2 cellular contexts compared by ENCODE assay signal in the genomic region with DNA sequence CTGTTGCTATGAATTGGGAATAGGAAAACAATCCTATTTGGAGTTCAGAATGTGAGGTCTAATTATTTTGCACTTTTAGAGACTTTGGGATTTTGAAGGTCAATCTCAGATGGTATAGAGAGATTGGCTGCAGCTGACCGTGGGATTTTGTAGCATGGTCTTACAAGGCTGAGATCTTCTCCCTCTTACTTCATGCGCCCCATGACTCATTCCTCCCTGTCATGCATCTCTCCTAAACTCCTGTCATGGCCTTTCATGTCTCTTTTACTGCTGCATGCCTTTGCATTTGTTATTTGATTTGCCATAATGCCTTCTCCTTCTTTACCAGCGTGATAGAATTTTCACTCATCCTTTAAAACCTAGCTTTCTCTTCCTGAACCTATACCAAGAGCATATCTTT.
TF ChIP-seq lines count a peak whose summit lies in the region.

No MANE protein-coding gene starts in this region.

TF ChIP-seq in IMR-90, 13 proteins besides CTCF, POLR2A, EP300 and RAD21:
- TF ChIP-seq CHD1 (IDR thresholded peaks at IDR 0.05; ENCODE audit: low read depth, low read length) (no peak), CEBPB (IDR thresholded peaks at IDR 0.05; ENCODE audit: low read depth, low read length) (no peak), NFE2L2 (IDR thresholded peaks at IDR 0.05; ENCODE audit: low read depth, low read length) (no peak), BHLHE40 (IDR thresholded peaks at IDR 0.05; ENCODE audit: low read depth, low read length) (no peak), RFX5 (IDR thresholded peaks at IDR 0.05; ENCODE audit: low read depth, low read length) (no peak), MAFK (IDR thresholded peaks at IDR 0.05; ENCODE audit: low read depth, low read length) (no peak), USF2 (IDR thresholded peaks at IDR 0.05; ENCODE audit: low read depth, low read length) (no peak), MAZ (IDR thresholded peaks at IDR 0.05; ENCODE audit: borderline replicate concordance, low read depth, low read length) (no peak), SMC3 (IDR thresholded peaks at IDR 0.05; ENCODE audit: low read depth, low read length) (no peak), RCOR1 (IDR thresholded peaks at IDR 0.05; ENCODE audit: insufficient replicate concordance, low read length) (no peak), MXI1 (IDR thresholded peaks at IDR 0.05; ENCODE audit: borderline replicate concordance, low read depth, low read length) (no peak), FOS (IDR thresholded peaks at IDR 0.05; ENCODE audit: low read depth, low read length) (no peak), ELK1 (IDR thresholded peaks at IDR 0.05; ENCODE audit: borderline replicate concordance, low read depth, low read length) (no peak)

TF ChIP-seq in WTC11, 78 proteins besides CTCF, POLR2A, EP300 and RAD21:
- no peak for TF ChIP-seq ZNF219 (CRISPR knock-in tag; IDR thresholded peaks at IDR 0.05; ENCODE audit: borderline replicate concordance)
- TF ChIP-seq, protein P1, sequence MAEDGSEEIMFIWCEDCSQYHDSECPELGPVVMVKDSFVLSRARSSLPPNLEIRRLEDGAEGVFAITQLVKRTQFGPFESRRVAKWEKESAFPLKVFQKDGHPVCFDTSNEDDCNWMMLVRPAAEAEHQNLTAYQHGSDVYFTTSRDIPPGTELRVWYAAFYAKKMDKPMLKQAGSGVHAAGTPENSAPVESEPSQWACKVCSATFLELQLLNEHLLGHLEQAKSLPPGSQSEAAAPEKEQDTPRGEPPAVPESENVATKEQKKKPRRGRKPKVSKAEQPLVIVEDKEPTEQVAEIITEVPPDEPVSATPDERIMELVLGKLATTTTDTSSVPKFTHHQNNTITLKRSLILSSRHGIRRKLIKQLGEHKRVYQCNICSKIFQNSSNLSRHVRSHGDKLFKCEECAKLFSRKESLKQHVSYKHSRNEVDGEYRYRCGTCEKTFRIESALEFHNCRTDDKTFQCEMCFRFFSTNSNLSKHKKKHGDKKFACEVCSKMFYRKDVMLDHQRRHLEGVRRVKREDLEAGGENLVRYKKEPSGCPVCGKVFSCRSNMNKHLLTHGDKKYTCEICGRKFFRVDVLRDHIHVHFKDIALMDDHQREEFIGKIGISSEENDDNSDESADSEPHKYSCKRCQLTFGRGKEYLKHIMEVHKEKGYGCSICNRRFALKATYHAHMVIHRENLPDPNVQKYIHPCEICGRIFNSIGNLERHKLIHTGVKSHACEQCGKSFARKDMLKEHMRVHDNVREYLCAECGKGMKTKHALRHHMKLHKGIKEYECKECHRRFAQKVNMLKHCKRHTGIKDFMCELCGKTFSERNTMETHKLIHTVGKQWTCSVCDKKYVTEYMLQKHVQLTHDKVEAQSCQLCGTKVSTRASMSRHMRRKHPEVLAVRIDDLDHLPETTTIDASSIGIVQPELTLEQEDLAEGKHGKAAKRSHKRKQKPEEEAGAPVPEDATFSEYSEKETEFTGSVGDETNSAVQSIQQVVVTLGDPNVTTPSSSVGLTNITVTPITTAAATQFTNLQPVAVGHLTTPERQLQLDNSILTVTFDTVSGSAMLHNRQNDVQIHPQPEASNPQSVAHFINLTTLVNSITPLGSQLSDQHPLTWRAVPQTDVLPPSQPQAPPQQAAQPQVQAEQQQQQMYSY (CRISPR knock-in tag; IDR thresholded peaks at IDR 0.05): no peak
- TF ChIP-seq FOXK1 (CRISPR knock-in tag; IDR thresholded peaks at IDR 0.05): no peak
- no peak for TF ChIP-seq HMGA2 (CRISPR knock-in tag; IDR thresholded peaks at IDR 0.05)
- TF ChIP-seq, protein P2, sequence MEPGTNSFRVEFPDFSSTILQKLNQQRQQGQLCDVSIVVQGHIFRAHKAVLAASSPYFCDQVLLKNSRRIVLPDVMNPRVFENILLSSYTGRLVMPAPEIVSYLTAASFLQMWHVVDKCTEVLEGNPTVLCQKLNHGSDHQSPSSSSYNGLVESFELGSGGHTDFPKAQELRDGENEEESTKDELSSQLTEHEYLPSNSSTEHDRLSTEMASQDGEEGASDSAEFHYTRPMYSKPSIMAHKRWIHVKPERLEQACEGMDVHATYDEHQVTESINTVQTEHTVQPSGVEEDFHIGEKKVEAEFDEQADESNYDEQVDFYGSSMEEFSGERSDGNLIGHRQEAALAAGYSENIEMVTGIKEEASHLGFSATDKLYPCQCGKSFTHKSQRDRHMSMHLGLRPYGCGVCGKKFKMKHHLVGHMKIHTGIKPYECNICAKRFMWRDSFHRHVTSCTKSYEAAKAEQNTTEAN (CRISPR knock-in tag; IDR thresholded peaks at IDR 0.05): no peak
- TF ChIP-seq, protein P3, sequence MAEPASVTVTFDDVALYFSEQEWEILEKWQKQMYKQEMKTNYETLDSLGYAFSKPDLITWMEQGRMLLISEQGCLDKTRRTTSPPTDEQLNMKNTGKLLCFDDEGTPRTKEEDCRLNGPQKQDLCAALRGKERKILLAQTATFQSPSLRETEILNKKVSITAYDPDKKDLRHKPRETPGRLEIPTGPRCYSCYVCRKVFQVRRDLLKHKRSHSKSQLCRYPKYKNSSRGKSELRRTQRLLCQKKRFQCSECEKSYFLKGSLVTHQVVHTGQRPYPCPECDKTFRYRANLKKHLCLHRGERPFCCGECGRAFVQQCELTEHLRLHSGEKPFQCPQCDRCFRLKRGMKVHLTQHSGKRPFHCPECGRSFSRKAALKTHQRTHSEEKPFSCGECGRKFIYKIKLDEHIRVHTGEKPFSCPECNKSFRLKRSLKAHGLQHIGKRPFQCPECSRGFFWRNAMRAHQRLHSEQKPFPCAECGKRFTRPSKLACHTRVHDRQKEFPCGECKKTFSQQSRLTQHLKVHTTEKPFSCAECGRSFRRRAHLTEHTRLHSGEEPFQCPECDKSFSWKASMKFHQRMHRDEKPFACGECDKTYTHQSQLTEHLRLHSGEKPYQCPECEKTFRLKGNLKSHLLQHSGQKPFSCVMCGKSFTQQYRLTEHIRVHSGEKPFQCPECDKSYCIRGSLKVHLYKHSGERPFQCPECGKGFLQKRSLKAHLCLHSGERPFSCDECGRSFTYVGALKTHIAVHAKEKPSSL (CRISPR knock-in tag; conservative IDR thresholded peaks at IDR 0.05): no peak
- TF ChIP-seq PRRX2 (CRISPR knock-in tag; IDR thresholded peaks at IDR 0.05): no peak
- TF ChIP-seq RORB (CRISPR knock-in tag; IDR thresholded peaks at IDR 0.05): no peak
- TF ChIP-seq, protein P4, sequence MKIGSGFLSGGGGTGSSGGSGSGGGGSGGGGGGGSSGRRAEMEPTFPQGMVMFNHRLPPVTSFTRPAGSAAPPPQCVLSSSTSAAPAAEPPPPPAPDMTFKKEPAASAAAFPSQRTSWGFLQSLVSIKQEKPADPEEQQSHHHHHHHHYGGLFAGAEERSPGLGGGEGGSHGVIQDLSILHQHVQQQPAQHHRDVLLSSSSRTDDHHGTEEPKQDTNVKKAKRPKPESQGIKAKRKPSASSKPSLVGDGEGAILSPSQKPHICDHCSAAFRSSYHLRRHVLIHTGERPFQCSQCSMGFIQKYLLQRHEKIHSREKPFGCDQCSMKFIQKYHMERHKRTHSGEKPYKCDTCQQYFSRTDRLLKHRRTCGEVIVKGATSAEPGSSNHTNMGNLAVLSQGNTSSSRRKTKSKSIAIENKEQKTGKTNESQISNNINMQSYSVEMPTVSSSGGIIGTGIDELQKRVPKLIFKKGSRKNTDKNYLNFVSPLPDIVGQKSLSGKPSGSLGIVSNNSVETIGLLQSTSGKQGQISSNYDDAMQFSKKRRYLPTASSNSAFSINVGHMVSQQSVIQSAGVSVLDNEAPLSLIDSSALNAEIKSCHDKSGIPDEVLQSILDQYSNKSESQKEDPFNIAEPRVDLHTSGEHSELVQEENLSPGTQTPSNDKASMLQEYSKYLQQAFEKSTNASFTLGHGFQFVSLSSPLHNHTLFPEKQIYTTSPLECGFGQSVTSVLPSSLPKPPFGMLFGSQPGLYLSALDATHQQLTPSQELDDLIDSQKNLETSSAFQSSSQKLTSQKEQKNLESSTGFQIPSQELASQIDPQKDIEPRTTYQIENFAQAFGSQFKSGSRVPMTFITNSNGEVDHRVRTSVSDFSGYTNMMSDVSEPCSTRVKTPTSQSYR (CRISPR knock-in tag; IDR thresholded peaks at IDR 0.05): no peak
- TF ChIP-seq, protein P5, sequence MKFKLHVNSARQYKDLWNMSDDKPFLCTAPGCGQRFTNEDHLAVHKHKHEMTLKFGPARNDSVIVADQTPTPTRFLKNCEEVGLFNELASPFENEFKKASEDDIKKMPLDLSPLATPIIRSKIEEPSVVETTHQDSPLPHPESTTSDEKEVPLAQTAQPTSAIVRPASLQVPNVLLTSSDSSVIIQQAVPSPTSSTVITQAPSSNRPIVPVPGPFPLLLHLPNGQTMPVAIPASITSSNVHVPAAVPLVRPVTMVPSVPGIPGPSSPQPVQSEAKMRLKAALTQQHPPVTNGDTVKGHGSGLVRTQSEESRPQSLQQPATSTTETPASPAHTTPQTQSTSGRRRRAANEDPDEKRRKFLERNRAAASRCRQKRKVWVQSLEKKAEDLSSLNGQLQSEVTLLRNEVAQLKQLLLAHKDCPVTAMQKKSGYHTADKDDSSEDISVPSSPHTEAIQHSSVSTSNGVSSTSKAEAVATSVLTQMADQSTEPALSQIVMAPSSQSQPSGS (CRISPR knock-in tag; IDR thresholded peaks at IDR 0.05; ENCODE audit: borderline replicate concordance, low read depth): no peak
